ENCODE assay signal across 8 cellular contexts in genomic region chr4:77007358-77008230, GRCh38. TPM values are rescaled to one million over a fixed set of nuclear protein-coding genes. Genes with fewer than 3 reads are reported as not detected.
DNase-seq lines count a peak whose midpoint lies in the region; FAIRE-seq and TF ChIP-seq lines count a peak whose summit lies in the region.

No MANE protein-coding gene starts in this region.

- FAIRE-seq in GM12892 (lab: Jason Lieb, UNC), result peak; percentile 78

- H3K4me3 ChIP-seq in H7 (ENCODE audit: insufficient read depth, low read depth, low read length) (no peak overlapping the region), muscle layer of duodenum (ENCODE audit: low read depth in 1 of 2, low read length in 2 of 2) (no peak overlapping the region)

- peaks cover 4 to 19% of the 10 kb centered on the region in 2 donors for H3K4me1 ChIP-seq in muscle layer of duodenum (ENCODE audit: control insufficient read depth in 1 of 2, insufficient read depth in 2 of 2, low read length in 2 of 2)

- H3K36me3 ChIP-seq in H7 (replicated peaks; ENCODE audit: control insufficient read depth, insufficient read depth, low read length), result peaks cover 1% of the 10 kb centered on the region; the same call in 1 of the 2 replicates
- peaks cover 0 to 4% of the 10 kb centered on the region in 2 donors for H3K36me3 ChIP-seq in muscle layer of duodenum (ENCODE audit: control insufficient read depth in 1 of 2, insufficient read depth in 2 of 2, low read length in 2 of 2)

- DNase-seq in GM12892 (ENCODE audit: insufficient read length) (no peak), H7 (peak; percentile 10), NOMO-1 treated with dmso at 0.1 percent for 144 hours (lab: John Stamatoyannopoulos, UW; ENCODE audit: unreplicated experiment) (peak; percentile 25), caudate nucleus (lab: John Stamatoyannopoulos, UW) (peak in 44 of 61 donors; percentile 8 to 89 (median 46)), epidermal melanocyte (ENCODE audit: insufficient read length, low spot score) (no peak), mucosa of gallbladder (ENCODE audit: low spot score) (no peak), OCI-M2 (lab: John Stamatoyannopoulos, UW; ENCODE audit: unreplicated experiment) (no peak)

- H3K27ac ChIP-seq in caudate nucleus (ENCODE audit: low read depth, low read length) (peak overlapping the region; percentile 89), muscle layer of duodenum (ENCODE audit: low read length) (peak overlapping the region; percentile 43)

- H3K27me3 ChIP-seq in H7 (ENCODE audit: control insufficient read depth, insufficient read depth, low read length) (no peaks in the 10 kb centered on the region), muscle layer of duodenum (ENCODE audit: low read depth, low read length) (no peaks in the 10 kb centered on the region)

- no peaks in the 10 kb centered on the region for H3K9me3 ChIP-seq in muscle layer of duodenum (ENCODE audit: control insufficient read depth in 1 of 2, low read length in 2 of 2)

- TF ChIP-seq POLR2A in GM12892 (IDR thresholded peaks at IDR 0.05; ENCODE audit: low read depth, low read length), result no peak

RNA-seq across cellular contexts. Expression of gene SEPTIN11, which starts 58.0 kb away (rescaled TPM):
- polyA plus RNA-seq in GM12892 (2012; ENCODE audit: missing spikeins), result 63.6 TPM
- total RNA-seq in H7 (2014; rRNA removed; shearing (Covaris generic)), result 63.1 and 64.7 TPM in 2 replicates
- total RNA-seq in mucosa of gallbladder, result 64.0 TPM

Comparison
In these comparisons a context has a peak if more than half of its experiments do, and no peak if none do; other contexts are left out.
1. DNase-seq: peak in H7 (single experiment), NOMO-1 treated with dmso at 0.1 percent for 144 hours (single experiment) and caudate nucleus (44 of 61); none in GM12892 (single experiment), epidermal melanocyte (single experiment), mucosa of gallbladder (single experiment) and OCI-M2 (single experiment).